Comparison of ENCODE assay signal across 8 cellular contexts in genomic region chr5:10726913-10727517, GRCh38.
DNase-seq lines count a peak whose midpoint lies in the region; ATAC-seq and TF ChIP-seq lines count a peak whose summit lies in the region.
"Had no signal": no experiment of that assay in that cellular context is flagged by ENCODE, and none has a peak within 500 bp of the region (broad histone marks: within the 10 kb centered on the region; RNA-seq: fewer than 3 reads in every experiment).

No MANE protein-coding gene starts in this region.

- DNase-seq in nephron progenitor cell (no peak), KG1 (lab: John Stamatoyannopoulos, UW) (no peak), DMS79 (lab: John Stamatoyannopoulos, UW) (no peak), NCI-H446 treated with DMSO at 0.1 percent for 48 hours (lab: John Stamatoyannopoulos, UW) (no peak)
- DNase-seq: H7 had no signal

- peaks cover 45% of the 10 kb centered on the region for H3K36me3 Mint-ChIP-seq in nephron progenitor cell (ENCODE audit: low read depth)

- TF ChIP-seq CTCF in nephron progenitor cell (IDR thresholded peaks at IDR 0.05), result no peak

- peak; percentile 94 for ATAC-seq in GM18861 (IDR thresholded peaks at IDR 0.05; ENCODE audit: unreplicated experiment)
- ATAC-seq in GM21717 (IDR thresholded peaks at IDR 0.05; ENCODE audit: unreplicated experiment), result peak; percentile 86
- peak; percentile 76 for ATAC-seq in HG03575 (IDR thresholded peaks at IDR 0.05; ENCODE audit: extremely low read depth, insufficient number of reproducible peaks, low FRiP score, unreplicated experiment)

- peaks cover 12% of the 10 kb centered on the region for H3K4me1 Mint-ChIP-seq in nephron progenitor cell

- H3K9me3 Mint-ChIP-seq in nephron progenitor cell, result no peaks in the 10 kb centered on the region

- H3K27ac Mint-ChIP-seq in nephron progenitor cell, result peak overlapping the region; percentile 37

- H3K4me3 Mint-ChIP-seq in nephron progenitor cell, result no peak overlapping the region

- no peaks in the 10 kb centered on the region for H3K27me3 Mint-ChIP-seq in nephron progenitor cell (ENCODE audit: low read depth, poor library complexity)
